Comparison of ENCODE assay signal across 26 cellular contexts in the genomic region with DNA sequence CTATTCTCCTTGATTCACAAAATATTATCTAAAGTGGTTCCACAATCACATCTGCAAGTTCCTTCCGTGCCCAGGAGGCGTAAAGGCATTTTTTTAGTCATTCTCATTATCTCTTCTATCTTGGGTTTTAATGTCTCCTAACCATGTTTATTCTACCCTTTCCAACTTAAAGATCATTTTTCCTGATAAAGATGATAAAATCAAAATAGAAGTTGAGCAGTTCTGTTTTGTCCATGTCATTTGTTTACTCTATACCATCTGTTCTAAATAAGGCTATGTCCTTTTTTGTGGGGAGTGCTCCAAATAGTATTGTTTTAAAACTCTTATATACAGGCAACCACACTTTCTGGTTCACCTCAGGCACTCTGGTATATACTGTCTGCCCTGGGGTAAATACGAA.
DNase-seq lines count a peak whose midpoint lies in the region; ATAC-seq and TF ChIP-seq lines count a peak whose summit lies in the region.
"Had no signal": no experiment of that assay in that cellular context is flagged by ENCODE, and none has a peak within 500 bp of the region (broad histone marks: within the 10 kb centered on the region; RNA-seq: fewer than 3 reads in every experiment).

No MANE protein-coding gene starts in this region.

- in situ Hi-C loops in HAP-1 (cut with MboI; ENCODE audit: low sequenced_read_pairs) = no loop called here

- no peak overlapping the region for H3K4me3 Mint-ChIP-seq in stimulated activated naive B cell treated with anti-CD40 and anti-IgM and Interleukin-4, amounts not matched to agents 10 μg/mL and 1 μg/mL and 100 μg/mL, for 72 hours
- H3K4me3 Mint-ChIP-seq: activated B cell treated with CpG ODN at 0.5 μM for 24 hours; dendritic cell treated with granulocyte-macrophage colony-stimulating factor and Interleukin-4, amounts not matched to agents 40 ng/mL and 50 ng/mL, for 4 days; natural killer cell had no signal

- H3K4me2 ChIP-seq in PC-3 (ENCODE audit: low read length) = no peak overlapping the region

- no TSS peak for BruUV-seq in PC-3 (replicated peaks; lab: Mats Ljungman, UMichigan)

- intact Hi-C loops in PC-3 (cut with micrococcal nuclease) (no loop called here), cardiac septum (cut with DNase I) (no loop called here)

- no peaks in the 10 kb centered on the region for H3K27me3 ChIP-seq in PC-3 (ENCODE audit: low read length)
- H3K27me3 ChIP-seq in HAP-1 (ENCODE audit: low read depth) = no peaks in the 10 kb centered on the region
- H3K27me3 ChIP-seq: cardiac muscle cell, stomach, thyroid gland had no signal

- POLR2A ChIA-PET in PC-3 (lab: Charles Lee; ENCODE audit: unreplicated experiment) = no interaction called here

- CTCF ChIA-PET in PC-3 (lab: Charles Lee) = no interaction called here

- H3K27me3 Mint-ChIP-seq in stimulated activated naive B cell treated with anti-CD40 and anti-IgM and Interleukin-4, amounts not matched to agents 10 μg/mL and 1 μg/mL and 100 μg/mL, for 72 hours = no peaks in the 10 kb centered on the region
- H3K27me3 Mint-ChIP-seq: activated B cell treated with CpG ODN at 0.5 μM for 24 hours; dendritic cell treated with granulocyte-macrophage colony-stimulating factor and Interleukin-4, amounts not matched to agents 40 ng/mL and 50 ng/mL, for 4 days had no signal

- H3K27ac ChIP-seq in PC-3 (ENCODE audit: low read length) = no peak overlapping the region
- H3K27ac ChIP-seq: cardiac muscle cell, HL-60, stomach, thyroid gland had no signal

- TF ChIP-seq CTCF in PC-3 (conservative IDR thresholded peaks at IDR 0.05; ENCODE audit: low read depth, low read length) (no peak), fibroblast of villous mesenchyme (IDR thresholded peaks at IDR 0.05; ENCODE audit: insufficient read depth, low read depth, low read length) (no peak)

- H3K4me3 ChIP-seq in PC-3 (ENCODE audit: low read length) (no peak overlapping the region), fibroblast of villous mesenchyme (ENCODE audit: low read depth, low read length) (no peak overlapping the region), HAP-1 (no peak overlapping the region)
- H3K4me3 ChIP-seq: cardiac muscle cell, stomach, thyroid gland had no signal

- H3K36me3 Mint-ChIP-seq in stimulated activated naive B cell treated with anti-CD40 and anti-IgM and Interleukin-4, amounts not matched to agents 10 μg/mL and 1 μg/mL and 100 μg/mL, for 72 hours = peaks cover 50 to 72% of the 10 kb centered on the region in 2 donors
- H3K36me3 Mint-ChIP-seq: natural killer cell had no signal

- no peaks in the 10 kb centered on the region for H3K79me2 ChIP-seq in PC-3 (ENCODE audit: low read length)

- no peaks in the 10 kb centered on the region for H3K4me1 ChIP-seq in PC-3 (ENCODE audit: insufficient read depth, low read length)
- H3K4me1 ChIP-seq in HAP-1 = no peaks in the 10 kb centered on the region
- H3K4me1 ChIP-seq: thyroid gland had no signal

- peak; percentile 76 for DNase-seq in EL
- peak; percentile 42 for DNase-seq in PC-3
- DNase-seq in fibroblast of villous mesenchyme (ENCODE audit: low read depth) = peak; percentile 72
- no peak for DNase-seq in stimulated activated naive B cell treated with anti-CD40 and anti-IgM and Interleukin-4, amounts not matched to agents 10 μg/mL and 1 μg/mL and 100 μg/mL, for 72 hours
- DNase-seq in NCI-H446 treated with DMSO at 0.1 percent for 48 hours (lab: John Stamatoyannopoulos, UW) = no peak
- no peak for DNase-seq in cardiac septum (ENCODE audit: low spot score)
- no peak for DNase-seq in central memory CD4-positive, alpha-beta T cell
- no peak for DNase-seq in HAP-1 (ENCODE audit: low spot score in 2 of 2)
- DNase-seq: activated B cell treated with CpG ODN at 0.5 μM for 24 hours; activated CD8-positive, alpha-beta memory T cell treated with anti-CD3 and anti-CD28 coated beads, Interleukin-2, amount 50 U/mL, for 4 hours; anterior cingulate cortex; Karpas-422; kidney; natural killer cell; NCI-H1048; NCI-H187 treated with DMSO at 0.1 percent for 48 hours; NCI-H526 treated with DMSO at 0.1 percent for 48 hours; SHP77 treated with DMSO at 0.1 percent for 48 hours; stomach; thyroid gland had no signal

- H3F3A ChIP-seq in PC-3 (ENCODE audit: low read length, unreplicated experiment) = no peaks in the 10 kb centered on the region

- peaks cover 44 to 76% of the 10 kb centered on the region in 2 donors for H3K4me1 Mint-ChIP-seq in stimulated activated naive B cell treated with anti-CD40 and anti-IgM and Interleukin-4, amounts not matched to agents 10 μg/mL and 1 μg/mL and 100 μg/mL, for 72 hours

- H3K9ac ChIP-seq in PC-3 (ENCODE audit: low read length) = no peak overlapping the region

- no peaks in the 10 kb centered on the region for H4K20me1 ChIP-seq in PC-3 (ENCODE audit: low read length)

- H3K27ac Mint-ChIP-seq in stimulated activated naive B cell treated with anti-CD40 and anti-IgM and Interleukin-4, amounts not matched to agents 10 μg/mL and 1 μg/mL and 100 μg/mL, for 72 hours = peak overlapping the region; percentile 88
- H3K27ac Mint-ChIP-seq: activated naive CD4-positive, alpha-beta T cell treated with anti-CD3 and anti-CD28 coated beads, Interleukin-2, amount 50 U/mL, for 72 hours; dendritic cell treated with granulocyte-macrophage colony-stimulating factor and Interleukin-4, amounts not matched to agents 40 ng/mL and 50 ng/mL, for 4 days; natural killer cell had no signal

- H3K9me3 ChIP-seq in PC-3 (ENCODE audit: low read length) (no peaks in the 10 kb centered on the region), HAP-1 (no peaks in the 10 kb centered on the region)
- H3K9me3 ChIP-seq: stomach, thyroid gland had no signal

- no peak; the same call in 1 of the 2 replicates for ATAC-seq in PC-3
- no peak for ATAC-seq in stimulated activated naive B cell treated with anti-CD40 and anti-IgM and Interleukin-4, amounts not matched to agents 10 μg/mL and 1 μg/mL and 100 μg/mL, for 72 hours (replicated peaks)
- ATAC-seq: activated naive CD4-positive, alpha-beta T cell treated with anti-CD3 and anti-CD28 coated beads, Interleukin-2, amount 50 U/mL, for 72 hours; HCT116; natural killer cell; Panc1 had no signal

- peaks cover 0 to 3% of the 10 kb centered on the region in 2 donors for H3K9me3 Mint-ChIP-seq in stimulated activated naive B cell treated with anti-CD40 and anti-IgM and Interleukin-4, amounts not matched to agents 10 μg/mL and 1 μg/mL and 100 μg/mL, for 72 hours
- H3K9me3 Mint-ChIP-seq: activated B cell treated with CpG ODN at 0.5 μM for 24 hours; dendritic cell treated with granulocyte-macrophage colony-stimulating factor and Interleukin-4, amounts not matched to agents 40 ng/mL and 50 ng/mL, for 4 days; natural killer cell had no signal

- no peaks in the 10 kb centered on the region for H3K9me2 ChIP-seq in PC-3 (replicated peaks; ENCODE audit: low read length)

- no peak overlapping the region for H2AFZ ChIP-seq in PC-3 (ENCODE audit: low read length)

- H3K36me3 ChIP-seq in PC-3 (ENCODE audit: low read depth, low read length) (no peaks in the 10 kb centered on the region), HAP-1 (replicated peaks) (no peaks in the 10 kb centered on the region)
- H3K36me3 ChIP-seq: cardiac muscle cell, stomach, thyroid gland had no signal

Comparison
In these comparisons a context has a peak if more than half of its experiments do, and no peak if none do; other contexts are left out.
1. DNase-seq: peak in EL (single experiment), PC-3 (single experiment) and fibroblast of villous mesenchyme (single experiment); none in stimulated activated naive B cell treated with anti-CD40 and anti-IgM and Interleukin-4, amounts not matched to agents 10 μg/mL and 1 μg/mL and 100 μg/mL, for 72 hours (single experiment), NCI-H446 treated with DMSO at 0.1 percent for 48 hours (single experiment), cardiac septum (single experiment), central memory CD4-positive, alpha-beta T cell (single experiment) and HAP-1 (0 of 2).